In the genomic region with DNA sequence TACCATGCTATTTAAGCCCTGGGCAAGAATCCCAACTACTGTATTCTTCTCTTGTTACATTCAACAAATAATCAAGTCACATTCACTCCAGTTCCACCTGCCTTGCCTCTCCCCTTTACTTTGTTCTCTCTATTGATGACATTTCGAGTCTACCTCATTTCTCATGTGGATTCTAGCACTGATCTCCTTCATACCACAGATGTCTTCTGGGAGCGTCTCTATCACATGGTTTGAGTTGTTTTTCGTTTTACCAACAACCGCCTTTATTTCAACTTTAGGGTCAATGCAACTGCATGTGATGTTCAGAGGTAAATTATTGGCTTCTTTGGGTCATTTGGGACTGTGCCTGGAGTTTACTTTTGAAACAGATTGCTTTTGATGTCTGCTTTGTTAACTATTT, we compare ENCODE assay signal across 1 cellular context.
TF ChIP-seq lines count a peak whose summit lies in the region.

No MANE protein-coding gene starts in this region.

TF ChIP-seq in A549, 52 proteins besides CTCF, POLR2A, EP300 and RAD21 (continued from another document):
- no peak for TF ChIP-seq NPAS2 (CRISPR knock-in tag; IDR thresholded peaks at IDR 0.05; ENCODE audit: borderline replicate concordance)
- peak; percentile 82; the same call in 1 of the 2 replicates for TF ChIP-seq RNF2 (IDR thresholded peaks at IDR 0.05; ENCODE audit: borderline replicate concordance, low read depth)
- TF ChIP-seq FOSL2 (IDR thresholded peaks at IDR 0.05), result no peak
- TF ChIP-seq FOSL2 (CRISPR knock-in tag; IDR thresholded peaks at IDR 0.05), result no peak
- TF ChIP-seq PHF8 (IDR thresholded peaks at IDR 0.05; ENCODE audit: borderline replicate concordance, low read depth), result no peak
